Comparison of ENCODE assay signal across 8 cellular contexts in the genomic region with DNA sequence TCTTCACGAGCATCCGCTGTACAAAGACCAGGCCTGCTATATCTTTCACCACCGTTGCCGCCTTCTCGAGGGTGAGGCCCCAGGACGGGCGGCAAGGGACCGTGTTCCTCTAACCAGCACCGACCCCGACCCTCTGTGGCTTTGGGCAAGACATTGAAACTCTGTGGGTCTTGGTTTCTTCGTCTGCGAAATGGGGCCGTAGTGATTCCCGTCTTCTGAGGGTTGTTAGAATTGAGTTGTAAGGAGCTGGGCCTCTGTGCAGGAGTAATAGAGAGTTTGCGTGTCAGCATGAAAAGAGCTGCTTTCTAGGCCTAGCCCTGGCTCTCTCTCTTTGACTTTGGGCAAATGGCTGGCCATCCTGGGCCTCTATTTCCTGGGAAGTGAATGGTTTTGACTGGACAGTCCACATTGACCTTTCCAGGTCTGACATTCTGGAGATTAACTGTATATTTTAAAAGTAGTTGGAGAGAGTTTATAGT. TPM values are rescaled to one million over a fixed set of nuclear protein-coding genes. Genes with fewer than 3 reads are reported as not detected.
DNase-seq lines count a peak whose midpoint lies in the region; ATAC-seq and TF ChIP-seq lines count a peak whose summit lies in the region.

No MANE protein-coding gene starts in this region.

- 0 to 1% methylated on average over 6 to 15 of the region's 15 CpGs for WGBS in body of pancreas, 2 donors
- WGBS in urinary bladder, result 1% methylated on average over 15 of the region's 15 CpGs

- H3K4me1 ChIP-seq in body of pancreas (peaks cover 30% of the 10 kb centered on the region), lower lobe of right lung (peaks cover 23% of the 10 kb centered on the region), urinary bladder (ENCODE audit: insufficient read depth) (no peaks in the 10 kb centered on the region)

- DNase-seq in DMS53 (lab: John Stamatoyannopoulos, UW), result peak; percentile 65
- no peak for DNase-seq in DMS53 treated with DMSO at 0.1 percent for 48 hours (lab: John Stamatoyannopoulos, UW; ENCODE audit: unreplicated experiment)
- no peak for DNase-seq in body of pancreas
- DNase-seq in lower lobe of right lung, result no peak
- no peak for DNase-seq in stimulated activated CD8-positive, alpha-beta memory T cell treated with anti-CD3 and anti-CD28 coated beads, Interleukin-4, amount 100 ng/mL, for 48 hours

- H3K27ac ChIP-seq in body of pancreas (peak overlapping the region; percentile 65 to 86 (median 84)), lower lobe of right lung (peak overlapping the region; percentile 83), urinary bladder (ENCODE audit: low read depth) (no peak overlapping the region)

- H3K9me3 ChIP-seq in body of pancreas, result no peaks in the 10 kb centered on the region
- H3K9me3 ChIP-seq in lower lobe of right lung, result no peaks in the 10 kb centered on the region

- H3K27me3 ChIP-seq in body of pancreas (no peaks in the 10 kb centered on the region), lower lobe of right lung (ENCODE audit: low read depth) (no peaks in the 10 kb centered on the region)

- TF ChIP-seq CTCF in body of pancreas (IDR thresholded peaks at IDR 0.05) (no peak), lower lobe of right lung (IDR thresholded peaks at IDR 0.05) (no peak)

- peak overlapping the region; percentile 95 to 99 for H3K4me3 ChIP-seq in body of pancreas
- H3K4me3 ChIP-seq in lower lobe of right lung, result peak overlapping the region; percentile 99
- peak overlapping the region; percentile 80 for H3K4me3 ChIP-seq in urinary bladder (ENCODE audit: low read depth, low read length)

- H3K36me3 ChIP-seq in body of pancreas (replicated peaks in 1 of 2; ENCODE audit: insufficient read depth in 1 of 2, low read depth in 2 of 2) (peaks cover 0 to 6% of the 10 kb centered on the region in 2 donors), lower lobe of right lung (peaks cover 17% of the 10 kb centered on the region), urinary bladder (ENCODE audit: insufficient read depth) (no peaks in the 10 kb centered on the region)

- peak; percentile 5 for ATAC-seq in HG03442 (IDR thresholded peaks at IDR 0.05; ENCODE audit: unreplicated experiment)
- ATAC-seq in body of pancreas, result no peak
- peak in 1 of 2 donors; percentile 19 for ATAC-seq in lower lobe of right lung
- ATAC-seq in HG03378 (IDR thresholded peaks at IDR 0.05; ENCODE audit: unreplicated experiment), result no peak

- no peak for TF ChIP-seq POLR2A in body of pancreas (IDR thresholded peaks at IDR 0.05)

- intact Hi-C loops in body of pancreas (cut with DNase I), result loop anchor here (10.0 kb wide), 1 partner anchor 136 kb away; no protein-coding TSS in a partner anchor
- intact Hi-C loops in lower lobe of right lung (cut with DNase I), result no loop called here

RNA-seq across cellular contexts. Expression of a gene that starts 0.6 kb away (rescaled TPM):
- total RNA-seq in body of pancreas (10 to 100 TPM; 34.9 to 41.8 TPM), lower lobe of right lung (41.8 TPM), urinary bladder (18.8 TPM)
- polyA plus RNA-seq in urinary bladder, result 48.9 TPM

RNA-seq across cellular contexts. Expression of a gene that starts 0.7 kb away (rescaled TPM):
- 10 to 100 TPM in 1 of 2 donors, 1 to 10 TPM in 1; 6.5 to 13.2 TPM for total RNA-seq in body of pancreas
- 9.0 TPM for total RNA-seq in lower lobe of right lung
- total RNA-seq in urinary bladder, result 6.6 TPM
- polyA plus RNA-seq in urinary bladder, result 3.8 TPM

RNA-seq across cellular contexts. Expression of a gene that starts 47.8 kb away (rescaled TPM):
- not detected for total RNA-seq in body of pancreas
- total RNA-seq in lower lobe of right lung, result not detected
- not detected for total RNA-seq in urinary bladder
- not detected for polyA plus RNA-seq in urinary bladder
